Comparison of ENCODE assay signal across 8 cellular contexts in the genomic region with DNA sequence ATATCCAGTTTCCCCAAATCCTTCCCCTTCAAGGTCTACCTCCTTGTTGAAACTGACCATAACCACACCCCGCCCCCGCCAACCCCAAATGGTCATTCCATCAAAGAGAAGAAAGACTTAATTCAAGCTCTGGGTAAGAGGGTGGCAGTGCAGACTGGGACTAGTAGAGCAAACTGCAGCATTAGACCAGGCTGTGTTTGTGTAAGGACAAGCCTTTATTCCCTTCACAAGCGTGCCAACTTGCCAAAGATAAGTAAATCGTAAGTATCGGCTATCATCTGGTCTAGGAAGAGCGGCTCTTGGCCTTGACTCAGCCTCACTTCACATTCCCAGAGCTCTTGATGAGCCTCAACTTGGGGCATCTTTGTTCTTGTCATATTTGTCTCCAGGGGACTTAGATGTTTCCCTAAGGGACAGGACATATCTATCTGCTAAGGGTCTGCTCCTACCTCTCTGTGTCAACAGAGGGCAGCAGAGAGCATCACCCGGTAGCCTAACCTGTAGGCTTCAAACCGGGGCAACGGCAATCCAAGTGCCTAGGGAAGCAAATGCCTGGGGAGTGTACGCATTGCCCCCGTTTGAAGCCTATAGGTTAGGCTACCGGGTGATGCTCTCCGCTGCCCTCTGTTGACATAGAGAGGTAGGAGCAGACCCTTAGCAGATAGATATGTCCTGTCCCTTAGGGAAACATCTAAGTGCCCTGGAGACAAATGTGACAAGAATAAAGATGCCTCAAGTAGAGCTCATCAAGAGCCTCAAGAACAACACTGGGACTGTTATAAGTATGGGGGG. TPM values are rescaled to one million over a fixed set of nuclear protein-coding genes. Genes with fewer than 3 reads are reported as not detected.
DNase-seq lines count a peak whose midpoint lies in the region; ATAC-seq, FAIRE-seq and TF ChIP-seq lines count a peak whose summit lies in the region.

No MANE protein-coding gene starts in this region.

- ATAC-seq in GM21423 (IDR thresholded peaks at IDR 0.05; ENCODE audit: unreplicated experiment): peak; percentile 98
- peak; percentile 91 to 99 (median 98) for ATAC-seq in natural killer cell
- peak; percentile 100 for ATAC-seq in stimulated activated naive CD8-positive, alpha-beta T cell treated with anti-CD3 and anti-CD28 coated beads, Interleukin-15, amount 100 ng/mL, for 72 hours

- no peak overlapping the region for H3K4me2 ChIP-seq in endothelial cell of umbilical vein (ENCODE audit: insufficient read depth, low read length)

- no peak overlapping the region for H3K9ac ChIP-seq in endothelial cell of umbilical vein (replicated peaks; ENCODE audit: extremely low read depth, insufficient read depth, low read length)

- no peak overlapping the region for H3K27ac Mint-ChIP-seq in activated CD4-positive, alpha-beta memory T cell treated with anti-CD3 and anti-CD28 coated beads, Interleukin-2, amount 10 ng/mL, durations not matched to agents 7 days and 5 days
- no peak overlapping the region for H3K27ac Mint-ChIP-seq in natural killer cell
- H3K27ac Mint-ChIP-seq in stimulated activated naive CD8-positive, alpha-beta T cell treated with anti-CD3 and anti-CD28 coated beads, Interleukin-15, amount 100 ng/mL, for 72 hours: no peak overlapping the region

- dilution Hi-C loops in endothelial cell of umbilical vein (cut with MboI; ENCODE audit: extremely low pct_ligation_motif_present, low sequenced_read_pairs): no loop called here

- H3K4me3 ChIP-seq in HL-60 (replicated peaks; ENCODE audit: insufficient read depth, low read length): no peak overlapping the region
- no peak overlapping the region for H3K4me3 ChIP-seq in endothelial cell of umbilical vein (replicated peaks in 1 of 3; ENCODE audit: insufficient read depth in 1 of 3, low read depth in 1 of 3, low read length in 3 of 3)

- TF ChIP-seq CTCF in HL-60 (IDR thresholded peaks at IDR 0.05; ENCODE audit: insufficient read depth, low read length) (peak; percentile 66), endothelial cell of umbilical vein (IDR thresholded peaks at IDR 0.05; ENCODE audit: extremely low read depth in 1 of 2, insufficient read depth in 1 of 2, low read depth in 1 of 2, low read length in 2 of 2) (peak; percentile 53 to 81), natural killer cell (IDR thresholded peaks at IDR 0.05) (peak; percentile 69)

- no peaks in the 10 kb centered on the region for H3K9me3 ChIP-seq in endothelial cell of umbilical vein (replicated peaks; ENCODE audit: control insufficient read depth, insufficient read depth, low read length)

- intact Hi-C loops in endothelial cell of umbilical vein (cut with micrococcal nuclease): loop anchor here (1.0 kb wide), 1 partner anchor 204 kb away; no protein-coding TSS in a partner anchor
- intact Hi-C loops in natural killer cell (cut with micrococcal nuclease): loop anchor here (2.0 kb wide), 1 partner anchor 221 kb away; no protein-coding TSS in a partner anchor

- no peaks in the 10 kb centered on the region for H3K36me3 ChIP-seq in endothelial cell of umbilical vein (ENCODE audit: control insufficient read depth in 2 of 2, extremely low read depth in 1 of 2, insufficient read depth in 2 of 2, low read length in 2 of 2)

- no peak overlapping the region for H3K4me3 Mint-ChIP-seq in activated CD4-positive, alpha-beta memory T cell treated with anti-CD3 and anti-CD28 coated beads, Interleukin-2, amount 10 ng/mL, durations not matched to agents 7 days and 5 days
- no peak overlapping the region for H3K4me3 Mint-ChIP-seq in natural killer cell
- no peak overlapping the region for H3K4me3 Mint-ChIP-seq in stimulated activated naive CD8-positive, alpha-beta T cell treated with anti-CD3 and anti-CD28 coated beads, Interleukin-15, amount 100 ng/mL, for 72 hours

- H3K27ac ChIP-seq in HL-60 (replicated peaks): no peak overlapping the region
- no peak overlapping the region for H3K27ac ChIP-seq in endothelial cell of umbilical vein (ENCODE audit: insufficient read depth, low read depth, low read length)

- no peaks in the 10 kb centered on the region for H3K9me3 Mint-ChIP-seq in activated CD4-positive, alpha-beta memory T cell treated with anti-CD3 and anti-CD28 coated beads, Interleukin-2, amount 10 ng/mL, durations not matched to agents 7 days and 5 days
- H3K9me3 Mint-ChIP-seq in natural killer cell: no peaks in the 10 kb centered on the region
- peaks cover 0 to 4% of the 10 kb centered on the region in 2 donors for H3K9me3 Mint-ChIP-seq in stimulated activated naive CD8-positive, alpha-beta T cell treated with anti-CD3 and anti-CD28 coated beads, Interleukin-15, amount 100 ng/mL, for 72 hours

- H2AFZ ChIP-seq in endothelial cell of umbilical vein (ENCODE audit: low read depth, low read length): no peak overlapping the region

- peak; percentile 57 for FAIRE-seq in endothelial cell of umbilical vein (lab: Jason Lieb, UNC)

- DNase-seq in DMS 273 treated with DMSO at 0.1 percent for 48 hours (lab: John Stamatoyannopoulos, UW) (peak; percentile 93), HL-60 (ENCODE audit: low read depth in 1 of 2, low spot score in 1 of 2) (peak; percentile 49 to 88), NCI-H774 (lab: John Stamatoyannopoulos, UW) (peak; percentile 82), endothelial cell of umbilical vein (ENCODE audit: low read depth, low spot score) (peak; percentile 68), natural killer cell (peak; percentile 46)
- DNase-seq in activated CD4-positive, alpha-beta memory T cell treated with anti-CD3 and anti-CD28 coated beads, Interleukin-2, amount 10 ng/mL, durations not matched to agents 7 days and 5 days: peak; percentile 79
- DNase-seq in stimulated activated naive CD8-positive, alpha-beta T cell treated with anti-CD3 and anti-CD28 coated beads, Interleukin-15, amount 100 ng/mL, for 72 hours: peak; percentile 78 to 82

- H3K4me1 Mint-ChIP-seq in activated CD4-positive, alpha-beta memory T cell treated with anti-CD3 and anti-CD28 coated beads, Interleukin-2, amount 10 ng/mL, durations not matched to agents 7 days and 5 days: no peaks in the 10 kb centered on the region
- no peaks in the 10 kb centered on the region for H3K4me1 Mint-ChIP-seq in natural killer cell
- H3K4me1 Mint-ChIP-seq in stimulated activated naive CD8-positive, alpha-beta T cell treated with anti-CD3 and anti-CD28 coated beads, Interleukin-15, amount 100 ng/mL, for 72 hours: no peaks in the 10 kb centered on the region

- H3K9me1 ChIP-seq in endothelial cell of umbilical vein (replicated peaks; ENCODE audit: control insufficient read depth, extremely low read depth, insufficient read depth, low read length): no peaks in the 10 kb centered on the region

- POLR2A ChIA-PET in activated CD4-positive, alpha-beta memory T cell treated with anti-CD3 and anti-CD28 coated beads, Interleukin-2, amount 10 ng/mL, durations not matched to agents 7 days and 5 days (lab: Charles Lee): no interaction called here
- POLR2A ChIA-PET in endothelial cell of umbilical vein (lab: Charles Lee): no interaction called here

- no peaks in the 10 kb centered on the region for H4K20me1 ChIP-seq in endothelial cell of umbilical vein (replicated peaks; ENCODE audit: control insufficient read depth, extremely low read depth, insufficient read depth, low read length)

- CTCF ChIA-PET in activated CD4-positive, alpha-beta memory T cell treated with anti-CD3 and anti-CD28 coated beads, Interleukin-2, amount 10 ng/mL, durations not matched to agents 7 days and 5 days (lab: Charles Lee): interaction anchor here (0.6 to 2.0 kb wide), 6 partner anchors 8 to 305 kb away, joined by 3 to 7 read pairs (median 4); a partner anchor contains a TSS
- CTCF ChIA-PET in endothelial cell of umbilical vein (lab: Charles Lee): interaction anchor here (1.9 kb wide), 1 partner anchor 205 kb away, joined by 5 read pairs; no protein-coding TSS in a partner anchor

- no TSS peak for BruUV-seq in endothelial cell of umbilical vein (replicated peaks; lab: Mats Ljungman, UMichigan)

- no peak for TF ChIP-seq POLR2A in endothelial cell of umbilical vein (IDR thresholded peaks at IDR 0.05; ENCODE audit: low read depth, low read length)

- H3K27me3 ChIP-seq in HL-60 (ENCODE audit: insufficient read depth, poor library complexity, severe bottlenecking): no peaks in the 10 kb centered on the region
- H3K27me3 ChIP-seq in endothelial cell of umbilical vein (ENCODE audit: control insufficient read depth in 2 of 2, insufficient read depth in 2 of 2, low read length in 2 of 2): peaks cover 0 to 3% of the 10 kb centered on the region in 2 experiments

- H3K79me2 ChIP-seq in endothelial cell of umbilical vein (ENCODE audit: control insufficient read depth, insufficient read depth, low read length): no peaks in the 10 kb centered on the region

- H3K27me3 Mint-ChIP-seq in activated CD4-positive, alpha-beta memory T cell treated with anti-CD3 and anti-CD28 coated beads, Interleukin-2, amount 10 ng/mL, durations not matched to agents 7 days and 5 days: peaks cover 22% of the 10 kb centered on the region
- peaks cover 7 to 11% of the 10 kb centered on the region in 2 donors for H3K27me3 Mint-ChIP-seq in natural killer cell (ENCODE audit: low read depth in 2 of 2)
- H3K27me3 Mint-ChIP-seq in stimulated activated naive CD8-positive, alpha-beta T cell treated with anti-CD3 and anti-CD28 coated beads, Interleukin-15, amount 100 ng/mL, for 72 hours: peaks cover 37% of the 10 kb centered on the region

- H3K4me1 ChIP-seq in endothelial cell of umbilical vein (ENCODE audit: control insufficient read depth, extremely low read depth, insufficient read depth, low read length): no peaks in the 10 kb centered on the region

- H3K36me3 Mint-ChIP-seq in activated CD4-positive, alpha-beta memory T cell treated with anti-CD3 and anti-CD28 coated beads, Interleukin-2, amount 10 ng/mL, durations not matched to agents 7 days and 5 days (ENCODE audit: low read depth): no peaks in the 10 kb centered on the region
- no peaks in the 10 kb centered on the region for H3K36me3 Mint-ChIP-seq in natural killer cell

TF ChIP-seq in endothelial cell of umbilical vein, 7 proteins besides CTCF, POLR2A, EP300 and RAD21 (continues in another document):
- TF ChIP-seq GATA2 (IDR thresholded peaks at IDR 0.05; ENCODE audit: insufficient read depth, insufficient read length, low read depth, low read length) (no peak), EZH2 (IDR thresholded peaks at IDR 0.05; ENCODE audit: borderline replicate concordance, low read depth, low read length, severe bottlenecking) (no peak)

RNA-seq across cellular contexts. Expression of a gene that starts 8.9 kb away (rescaled TPM):
- total RNA-seq in activated CD4-positive, alpha-beta memory T cell treated with anti-CD3 and anti-CD28 coated beads, Interleukin-2, amount 10 ng/mL, durations not matched to agents 7 days and 5 days: 10 to 100 TPM; 11.0 to 11.3 TPM
- total RNA-seq in endothelial cell of umbilical vein (15.4 and 20.2 TPM in 2 replicates), natural killer cell (10 to 100 TPM in 1 of 3 donors, 1 to 10 TPM in 2; 3.3 to 11.8 (median 9.8) TPM)
- polyA plus RNA-seq in endothelial cell of umbilical vein: 4.4 and 6.2 TPM in 2 replicates
- 10.6 and 10.7 TPM in 2 replicates for polyA plus RNA-seq in endothelial cell of umbilical vein (2011; cell fraction: cytosol; rRNA removed)
- polyA plus RNA-seq in endothelial cell of umbilical vein (2011; cell fraction: nucleus; rRNA removed): 4.6 and 5.3 TPM in 2 replicates
- 19.7 and 20.0 TPM in 2 replicates for polyA plus RNA-seq in endothelial cell of umbilical vein (2012)
- polyA minus RNA-seq in endothelial cell of umbilical vein: 10.8 and 20.6 TPM in 2 replicates
- 5.6 TPM for polyA minus RNA-seq in endothelial cell of umbilical vein (2011; cell fraction: cytosol; rRNA and poly(A)+ RNA removed)
- polyA minus RNA-seq in endothelial cell of umbilical vein (2011; cell fraction: nucleus; rRNA and poly(A)+ RNA removed): 7.7 and 7.9 TPM in 2 replicates
